Comparison of ENCODE assay signal across 10 cellular contexts in genomic region chr1:150609726-150610125, GRCh38. TPM values are rescaled to one million over a fixed set of nuclear protein-coding genes. Genes with fewer than 3 reads are reported as not detected.
DNase-seq lines count a peak whose midpoint lies in the region; ATAC-seq, FAIRE-seq and TF ChIP-seq lines count a peak whose summit lies in the region.
"Had no signal": no experiment of that assay in that cellular context is flagged by ENCODE, and none has a peak within 500 bp of the region (broad histone marks: within the 10 kb centered on the region; RNA-seq: fewer than 3 reads in every experiment).

No MANE protein-coding gene starts in this region.

- peaks cover 11% of the 10 kb centered on the region for H3K36me3 ChIP-seq in H7 (replicated peaks; ENCODE audit: control insufficient read depth, insufficient read depth, low read length)

- no peaks in the 10 kb centered on the region for H3K27me3 Mint-ChIP-seq in activated T-helper 1 cell treated with anti-CD3 and anti-CD28 coated beads, Interleukin-12 subunit alpha, Interleukin-12 subunit beta, Interleukin-2, Interleukin-4 antibody, amounts not matched to agents 30 ng/mL and 10 ng/mL and 1 ng/mL, durations not matched to agents 14 hours and 24 hours and 36 hours (ENCODE audit: insufficient read depth)

- no peaks in the 10 kb centered on the region for H3K9me3 Mint-ChIP-seq in activated T-helper 1 cell treated with anti-CD3 and anti-CD28 coated beads, Interleukin-12 subunit alpha, Interleukin-12 subunit beta, Interleukin-2, Interleukin-4 antibody, amounts not matched to agents 30 ng/mL and 10 ng/mL and 1 ng/mL, durations not matched to agents 14 hours and 24 hours and 36 hours

- no peak for ATAC-seq in GM21717 (IDR thresholded peaks at IDR 0.05; ENCODE audit: unreplicated experiment)

- H3K27ac Mint-ChIP-seq in activated T-helper 1 cell treated with anti-CD3 and anti-CD28 coated beads, Interleukin-12 subunit alpha, Interleukin-12 subunit beta, Interleukin-2, Interleukin-4 antibody, amounts not matched to agents 30 ng/mL and 10 ng/mL and 1 ng/mL, durations not matched to agents 14 hours and 24 hours and 36 hours = peak overlapping the region; percentile 77

- DNase-seq in H7 (peak; percentile 31), fibroblast of villous mesenchyme (ENCODE audit: low read depth) (peak; percentile 66), renal cortical epithelial cell (ENCODE audit: low read depth) (peak; percentile 38), GM12892 (ENCODE audit: insufficient read length) (no peak), NCI-H345 (lab: John Stamatoyannopoulos, UW) (no peak)
- no peak for DNase-seq in activated T-helper 1 cell treated with anti-CD3 and anti-CD28 coated beads, Interleukin-12 subunit alpha, Interleukin-12 subunit beta, Interleukin-2, Interleukin-4 antibody, amounts not matched to agents 30 ng/mL and 10 ng/mL and 1 ng/mL, durations not matched to agents 14 hours and 24 hours and 36 hours (ENCODE audit: low spot score)
- DNase-seq in stimulated activated CD4-positive, alpha-beta T cell treated with anti-CD3 and anti-CD28 coated beads, Interleukin-15, amount 100 ng/mL, for 24 hours = no peak
- DNase-seq: activated CD8-positive, alpha-beta memory T cell treated with anti-CD3 and anti-CD28 coated beads, Interleukin-2, amount 50 U/mL, for 48 hours; KG1 had no signal

- peaks cover 43% of the 10 kb centered on the region for H3K4me1 Mint-ChIP-seq in activated T-helper 1 cell treated with anti-CD3 and anti-CD28 coated beads, Interleukin-12 subunit alpha, Interleukin-12 subunit beta, Interleukin-2, Interleukin-4 antibody, amounts not matched to agents 30 ng/mL and 10 ng/mL and 1 ng/mL, durations not matched to agents 14 hours and 24 hours and 36 hours (ENCODE audit: low read depth)

- intact Hi-C loops in activated T-helper 1 cell treated with anti-CD3 and anti-CD28 coated beads, Interleukin-12 subunit alpha, Interleukin-12 subunit beta, Interleukin-2, Interleukin-4 antibody, amounts not matched to agents 30 ng/mL and 10 ng/mL and 1 ng/mL, durations not matched to agents 14 hours and 24 hours and 36 hours (cut with micrococcal nuclease) = loop anchor here (5.0 kb wide), 1 partner anchor 602 kb away; no protein-coding TSS in a partner anchor

- H3K36me3 Mint-ChIP-seq in activated T-helper 1 cell treated with anti-CD3 and anti-CD28 coated beads, Interleukin-12 subunit alpha, Interleukin-12 subunit beta, Interleukin-2, Interleukin-4 antibody, amounts not matched to agents 30 ng/mL and 10 ng/mL and 1 ng/mL, durations not matched to agents 14 hours and 24 hours and 36 hours (ENCODE audit: low read depth) = peaks cover 21% of the 10 kb centered on the region

- no peak overlapping the region for H3K4me3 Mint-ChIP-seq in activated T-helper 1 cell treated with anti-CD3 and anti-CD28 coated beads, Interleukin-12 subunit alpha, Interleukin-12 subunit beta, Interleukin-2, Interleukin-4 antibody, amounts not matched to agents 30 ng/mL and 10 ng/mL and 1 ng/mL, durations not matched to agents 14 hours and 24 hours and 36 hours

- no peak overlapping the region for H3K4me3 ChIP-seq in H7 (ENCODE audit: insufficient read depth, low read depth, low read length)
- no peak overlapping the region for H3K4me3 ChIP-seq in fibroblast of villous mesenchyme (ENCODE audit: low read depth, low read length)

- TF ChIP-seq CTCF in fibroblast of villous mesenchyme (IDR thresholded peaks at IDR 0.05; ENCODE audit: insufficient read depth, low read depth, low read length) = no peak

- no peak for TF ChIP-seq POLR2A in GM12892 (IDR thresholded peaks at IDR 0.05; ENCODE audit: low read depth, low read length)

- H3K27me3 ChIP-seq in H7 (ENCODE audit: control insufficient read depth, insufficient read depth, low read length) = no peaks in the 10 kb centered on the region

- no peak for FAIRE-seq in GM12892 (lab: Jason Lieb, UNC)

RNA-seq across cellular contexts. Expression of gene ENSA, which starts 19.7 kb away (rescaled TPM):
- 373 and 448 TPM in 2 replicates for total RNA-seq in H7 (2014; rRNA removed; shearing (Covaris generic))
- 282 and 285 TPM in 2 replicates for total RNA-seq in activated T-helper 1 cell treated with anti-CD3 and anti-CD28 coated beads, Interleukin-12 subunit alpha, Interleukin-12 subunit beta, Interleukin-2, Interleukin-4 antibody, amounts not matched to agents 30 ng/mL and 10 ng/mL and 1 ng/mL, durations not matched to agents 14 hours and 24 hours and 36 hours
- total RNA-seq in fibroblast of villous mesenchyme (76.3 and 78.6 TPM in 2 replicates), renal cortical epithelial cell (109 and 232 TPM in 2 replicates)
- polyA plus RNA-seq in GM12892 (2012; ENCODE audit: missing spikeins) = 243 TPM

RNA-seq across cellular contexts. Expression of gene MCL1, which starts 30.3 kb away (rescaled TPM):
- total RNA-seq in H7 (2014; rRNA removed; shearing (Covaris generic)) = 165 and 234 TPM in 2 replicates
- 311 and 317 TPM in 2 replicates for total RNA-seq in activated T-helper 1 cell treated with anti-CD3 and anti-CD28 coated beads, Interleukin-12 subunit alpha, Interleukin-12 subunit beta, Interleukin-2, Interleukin-4 antibody, amounts not matched to agents 30 ng/mL and 10 ng/mL and 1 ng/mL, durations not matched to agents 14 hours and 24 hours and 36 hours
- 218 and 272 TPM in 2 replicates for total RNA-seq in fibroblast of villous mesenchyme
- 250 and 364 TPM in 2 replicates for total RNA-seq in renal cortical epithelial cell
- polyA plus RNA-seq in GM12892 (2012; ENCODE audit: missing spikeins) = 112 TPM

Comparison
In these comparisons a context has a peak if more than half of its experiments do, and no peak if none do; other contexts are left out.
1. DNase-seq: peak in H7 (single experiment), fibroblast of villous mesenchyme (single experiment) and renal cortical epithelial cell (single experiment); none in activated T-helper 1 cell treated with anti-CD3 and anti-CD28 coated beads, Interleukin-12 subunit alpha, Interleukin-12 subunit beta, Interleukin-2, Interleukin-4 antibody, amounts not matched to agents 30 ng/mL and 10 ng/mL and 1 ng/mL, durations not matched to agents 14 hours and 24 hours and 36 hours (single experiment), GM12892 (single experiment), NCI-H345 (single experiment) and stimulated activated CD4-positive, alpha-beta T cell treated with anti-CD3 and anti-CD28 coated beads, Interleukin-15, amount 100 ng/mL, for 24 hours (single experiment).